1 cellular context compared by ENCODE assay signal in genomic region chr19:10749435-10750384, GRCh38.
A peak's percentile ranks its signal among the peaks of the same experiment; 100 is the strongest.
TF ChIP-seq lines count a peak whose summit lies in the region.

No MANE protein-coding gene starts in this region.

TF ChIP-seq in HepG2, 621 proteins besides CTCF, POLR2A, EP300 and RAD21 (continued from another document and continues in another):
- TF ChIP-seq, protein P1, sequence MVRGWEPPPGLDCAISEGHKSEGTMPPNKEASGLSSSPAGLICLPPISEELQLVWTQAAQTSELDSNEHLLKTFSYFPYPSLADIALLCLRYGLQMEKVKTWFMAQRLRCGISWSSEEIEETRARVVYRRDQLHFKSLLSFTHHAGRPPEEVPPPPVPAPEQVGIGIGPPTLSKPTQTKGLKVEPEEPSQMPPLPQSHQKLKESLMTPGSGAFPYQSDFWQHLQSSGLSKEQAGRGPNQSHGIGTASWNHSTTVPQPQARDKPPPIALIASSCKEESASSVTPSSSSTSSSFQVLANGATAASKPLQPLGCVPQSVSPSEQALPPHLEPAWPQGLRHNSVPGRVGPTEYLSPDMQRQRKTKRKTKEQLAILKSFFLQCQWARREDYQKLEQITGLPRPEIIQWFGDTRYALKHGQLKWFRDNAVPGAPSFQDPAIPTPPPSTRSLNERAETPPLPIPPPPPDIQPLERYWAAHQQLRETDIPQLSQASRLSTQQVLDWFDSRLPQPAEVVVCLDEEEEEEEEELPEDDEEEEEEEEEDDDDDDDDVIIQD (CRISPR knock-in tag; IDR thresholded peaks at IDR 0.05; ENCODE audit: low read depth) = no peak
- no peak for TF ChIP-seq ATF7-NPFF (CRISPR knock-in tag; IDR thresholded peaks at IDR 0.05; ENCODE audit: low read depth)
- 0 out of 2 replicates have a peak, but pooled peaks have one; percentile 0 for TF ChIP-seq NR2F2 (IDR thresholded peaks at IDR 0.05; ENCODE audit: borderline replicate concordance, low read depth)
- TF ChIP-seq, protein P2, sequence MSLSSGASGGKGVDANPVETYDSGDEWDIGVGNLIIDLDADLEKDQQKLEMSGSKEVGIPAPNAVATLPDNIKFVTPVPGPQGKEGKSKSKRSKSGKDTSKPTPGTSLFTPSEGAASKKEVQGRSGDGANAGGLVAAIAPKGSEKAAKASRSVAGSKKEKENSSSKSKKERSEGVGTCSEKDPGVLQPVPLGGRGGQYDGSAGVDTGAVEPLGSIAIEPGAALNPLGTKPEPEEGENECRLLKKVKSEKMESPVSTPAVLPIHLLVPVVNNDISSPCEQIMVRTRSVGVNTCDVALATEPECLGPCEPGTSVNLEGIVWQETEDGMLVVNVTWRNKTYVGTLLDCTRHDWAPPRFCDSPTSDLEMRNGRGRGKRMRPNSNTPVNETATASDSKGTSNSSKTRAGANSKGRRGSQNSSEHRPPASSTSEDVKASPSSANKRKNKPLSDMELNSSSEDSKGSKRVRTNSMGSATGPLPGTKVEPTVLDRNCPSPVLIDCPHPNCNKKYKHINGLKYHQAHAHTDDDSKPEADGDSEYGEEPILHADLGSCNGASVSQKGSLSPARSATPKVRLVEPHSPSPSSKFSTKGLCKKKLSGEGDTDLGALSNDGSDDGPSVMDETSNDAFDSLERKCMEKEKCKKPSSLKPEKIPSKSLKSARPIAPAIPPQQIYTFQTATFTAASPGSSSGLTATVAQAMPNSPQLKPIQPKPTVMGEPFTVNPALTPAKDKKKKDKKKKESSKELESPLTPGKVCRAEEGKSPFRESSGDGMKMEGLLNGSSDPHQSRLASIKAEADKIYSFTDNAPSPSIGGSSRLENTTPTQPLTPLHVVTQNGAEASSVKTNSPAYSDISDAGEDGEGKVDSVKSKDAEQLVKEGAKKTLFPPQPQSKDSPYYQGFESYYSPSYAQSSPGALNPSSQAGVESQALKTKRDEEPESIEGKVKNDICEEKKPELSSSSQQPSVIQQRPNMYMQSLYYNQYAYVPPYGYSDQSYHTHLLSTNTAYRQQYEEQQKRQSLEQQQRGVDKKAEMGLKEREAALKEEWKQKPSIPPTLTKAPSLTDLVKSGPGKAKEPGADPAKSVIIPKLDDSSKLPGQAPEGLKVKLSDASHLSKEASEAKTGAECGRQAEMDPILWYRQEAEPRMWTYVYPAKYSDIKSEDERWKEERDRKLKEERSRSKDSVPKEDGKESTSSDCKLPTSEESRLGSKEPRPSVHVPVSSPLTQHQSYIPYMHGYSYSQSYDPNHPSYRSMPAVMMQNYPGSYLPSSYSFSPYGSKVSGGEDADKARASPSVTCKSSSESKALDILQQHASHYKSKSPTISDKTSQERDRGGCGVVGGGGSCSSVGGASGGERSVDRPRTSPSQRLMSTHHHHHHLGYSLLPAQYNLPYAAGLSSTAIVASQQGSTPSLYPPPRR (CRISPR knock-in tag; IDR thresholded peaks at IDR 0.05; ENCODE audit: borderline replicate concordance) = no peak
- TF ChIP-seq THAP7 (CRISPR knock-in tag; IDR thresholded peaks at IDR 0.05) = no peak
- no peak for TF ChIP-seq ISX (CRISPR knock-in tag; conservative IDR thresholded peaks at IDR 0.05)
- no peak for TF ChIP-seq JUND (CRISPR knock-in tag; IDR thresholded peaks at IDR 0.05)
- no peak for TF ChIP-seq ZNF317 (CRISPR knock-in tag; IDR thresholded peaks at IDR 0.05)
- no peak for TF ChIP-seq ZNF737 (CRISPR knock-in tag; IDR thresholded peaks at IDR 0.05; ENCODE audit: borderline replicate concordance)
- no peak for TF ChIP-seq ZNF724P (CRISPR knock-in tag; IDR thresholded peaks at IDR 0.05; ENCODE audit: borderline replicate concordance)
- TF ChIP-seq HNRNPH1 (optimal IDR thresholded peaks at IDR 0.05; ENCODE audit: low read depth, low read length) = no peak
- TF ChIP-seq ADNP (CRISPR knock-in tag; IDR thresholded peaks at IDR 0.05) = peak; percentile 89
- no peak for TF ChIP-seq YEATS2 (CRISPR knock-in tag; IDR thresholded peaks at IDR 0.05; ENCODE audit: borderline replicate concordance)
- TF ChIP-seq TARDBP (CRISPR knock-in tag; IDR thresholded peaks at IDR 0.05) = no peak; the same call in 1 of the 2 replicates
- TF ChIP-seq ZNF431 (CRISPR knock-in tag; IDR thresholded peaks at IDR 0.05; ENCODE audit: borderline replicate concordance, low read depth) = peak; percentile 3; the same call in 1 of the 2 replicates
- TF ChIP-seq LBX2 (CRISPR knock-in tag; IDR thresholded peaks at IDR 0.05; ENCODE audit: borderline replicate concordance) = no peak
- TF ChIP-seq USF2 (IDR thresholded peaks at IDR 0.05; ENCODE audit: low read depth, low read length) = no peak
- TF ChIP-seq USF2 (CRISPR knock-in tag; IDR thresholded peaks at IDR 0.05; ENCODE audit: borderline replicate concordance) = no peak
- TF ChIP-seq ZXDC (CRISPR knock-in tag; IDR thresholded peaks at IDR 0.05) = no peak
- TF ChIP-seq ZNF776 (CRISPR knock-in tag; IDR thresholded peaks at IDR 0.05) = peak; percentile 58
- TF ChIP-seq MXD4 (CRISPR knock-in tag; IDR thresholded peaks at IDR 0.05) = no peak
- TF ChIP-seq SIX4 (CRISPR knock-in tag; IDR thresholded peaks at IDR 0.05) = no peak
- TF ChIP-seq, protein P3, sequence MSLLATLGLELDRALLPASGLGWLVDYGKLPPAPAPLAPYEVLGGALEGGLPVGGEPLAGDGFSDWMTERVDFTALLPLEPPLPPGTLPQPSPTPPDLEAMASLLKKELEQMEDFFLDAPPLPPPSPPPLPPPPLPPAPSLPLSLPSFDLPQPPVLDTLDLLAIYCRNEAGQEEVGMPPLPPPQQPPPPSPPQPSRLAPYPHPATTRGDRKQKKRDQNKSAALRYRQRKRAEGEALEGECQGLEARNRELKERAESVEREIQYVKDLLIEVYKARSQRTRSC (CRISPR knock-in tag; IDR thresholded peaks at IDR 0.05; ENCODE audit: low read depth) = no peak
- TF ChIP-seq FOXA3 (CRISPR knock-in tag; IDR thresholded peaks at IDR 0.05) = no peak
- no peak for TF ChIP-seq ARNT (IDR thresholded peaks at IDR 0.05)
- TF ChIP-seq RCOR2 (CRISPR knock-in tag; IDR thresholded peaks at IDR 0.05) = peak; percentile 96
- TF ChIP-seq NR2F1 (CRISPR knock-in tag; IDR thresholded peaks at IDR 0.05) = no peak
- TF ChIP-seq BORCS8-MEF2B (CRISPR knock-in tag; IDR thresholded peaks at IDR 0.05) = no peak
- no peak for TF ChIP-seq ZFP82 (CRISPR knock-in tag; IDR thresholded peaks at IDR 0.05; ENCODE audit: borderline replicate concordance)
- TF ChIP-seq, protein P4, sequence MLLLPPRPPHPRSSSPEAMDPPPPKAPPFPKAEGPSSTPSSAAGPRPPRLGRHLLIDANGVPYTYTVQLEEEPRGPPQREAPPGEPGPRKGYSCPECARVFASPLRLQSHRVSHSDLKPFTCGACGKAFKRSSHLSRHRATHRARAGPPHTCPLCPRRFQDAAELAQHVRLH (CRISPR knock-in tag; IDR thresholded peaks at IDR 0.05; ENCODE audit: borderline replicate concordance, low read depth) = no peak
- no peak for TF ChIP-seq ZNF615 (CRISPR knock-in tag; IDR thresholded peaks at IDR 0.05; ENCODE audit: borderline replicate concordance)
- 0 out of 2 replicates have a peak, but pooled peaks have one; percentile 0 for TF ChIP-seq MED1 (CRISPR knock-in tag; IDR thresholded peaks at IDR 0.05)
- no peak for TF ChIP-seq SATB2 (CRISPR knock-in tag; IDR thresholded peaks at IDR 0.05)
- TF ChIP-seq THYN1 (CRISPR knock-in tag; IDR thresholded peaks at IDR 0.05; ENCODE audit: borderline replicate concordance, low read depth) = no peak
- TF ChIP-seq ZNF749 (CRISPR knock-in tag; IDR thresholded peaks at IDR 0.05; ENCODE audit: borderline replicate concordance) = no peak
- TF ChIP-seq HOXA7 (CRISPR knock-in tag; IDR thresholded peaks at IDR 0.05) = no peak
- TF ChIP-seq, protein P5, sequence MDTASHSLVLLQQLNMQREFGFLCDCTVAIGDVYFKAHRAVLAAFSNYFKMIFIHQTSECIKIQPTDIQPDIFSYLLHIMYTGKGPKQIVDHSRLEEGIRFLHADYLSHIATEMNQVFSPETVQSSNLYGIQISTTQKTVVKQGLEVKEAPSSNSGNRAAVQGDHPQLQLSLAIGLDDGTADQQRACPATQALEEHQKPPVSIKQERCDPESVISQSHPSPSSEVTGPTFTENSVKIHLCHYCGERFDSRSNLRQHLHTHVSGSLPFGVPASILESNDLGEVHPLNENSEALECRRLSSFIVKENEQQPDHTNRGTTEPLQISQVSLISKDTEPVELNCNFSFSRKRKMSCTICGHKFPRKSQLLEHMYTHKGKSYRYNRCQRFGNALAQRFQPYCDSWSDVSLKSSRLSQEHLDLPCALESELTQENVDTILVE (CRISPR knock-in tag; IDR thresholded peaks at IDR 0.05) = no peak
- TF ChIP-seq ZNF841 (CRISPR knock-in tag; IDR thresholded peaks at IDR 0.05; ENCODE audit: borderline replicate concordance) = no peak
- TF ChIP-seq ZBTB39 (CRISPR knock-in tag; IDR thresholded peaks at IDR 0.05) = no peak
- no peak for TF ChIP-seq ZKSCAN1 (IDR thresholded peaks at IDR 0.05; ENCODE audit: low read length)
- TF ChIP-seq ZNF768 (CRISPR knock-in tag; IDR thresholded peaks at IDR 0.05) = peak; percentile 100
- no peak for TF ChIP-seq SNAPC5 (CRISPR knock-in tag; IDR thresholded peaks at IDR 0.05; ENCODE audit: borderline replicate concordance)
- TF ChIP-seq GLI4 (CRISPR knock-in tag; IDR thresholded peaks at IDR 0.05; ENCODE audit: borderline replicate concordance) = peak; percentile 42; the same call in 1 of the 2 replicates
- TF ChIP-seq, protein P6, sequence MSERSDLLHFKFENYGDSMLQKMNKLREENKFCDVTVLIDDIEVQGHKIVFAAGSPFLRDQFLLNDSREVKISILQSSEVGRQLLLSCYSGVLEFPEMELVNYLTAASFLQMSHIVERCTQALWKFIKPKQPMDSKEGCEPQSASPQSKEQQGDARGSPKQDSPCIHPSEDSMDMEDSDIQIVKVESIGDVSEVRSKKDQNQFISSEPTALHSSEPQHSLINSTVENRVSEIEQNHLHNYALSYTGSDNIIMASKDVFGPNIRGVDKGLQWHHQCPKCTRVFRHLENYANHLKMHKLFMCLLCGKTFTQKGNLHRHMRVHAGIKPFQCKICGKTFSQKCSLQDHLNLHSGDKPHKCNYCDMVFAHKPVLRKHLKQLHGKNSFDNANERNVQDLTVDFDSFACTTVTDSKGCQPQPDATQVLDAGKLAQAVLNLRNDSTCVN (CRISPR knock-in tag; IDR thresholded peaks at IDR 0.05; ENCODE audit: borderline replicate concordance) = no peak
